Comparison of ENCODE assay signal across 16 cellular contexts in genomic region chr4:53009824-53010223, GRCh38.
DNase-seq lines count a peak whose midpoint lies in the region; ATAC-seq and TF ChIP-seq lines count a peak whose summit lies in the region.
"Had no signal": no experiment of that assay in that cellular context is flagged by ENCODE, and none has a peak within 500 bp of the region (broad histone marks: within the 10 kb centered on the region; RNA-seq: fewer than 3 reads in every experiment).

No MANE protein-coding gene starts in this region.

- peak; percentile 74 for ATAC-seq in GM19351 (IDR thresholded peaks at IDR 0.05; ENCODE audit: unreplicated experiment)
- ATAC-seq in HG03108 (IDR thresholded peaks at IDR 0.05; ENCODE audit: unreplicated experiment), result peak; percentile 52
- ATAC-seq in omental fat pad (ENCODE audit: low FRiP score), result no peak
- ATAC-seq: HepG2, left colon had no signal

- peaks cover 0 to 2% (median 0%) of the 10 kb centered on the region in 3 donors for H3K27me3 Mint-ChIP-seq in immature natural killer cell (ENCODE audit: low read depth in 3 of 3)

- H3K4me3 ChIP-seq in GM12865 (ENCODE audit: low read depth, low read length), result no peak overlapping the region
- no peak overlapping the region for H3K4me3 ChIP-seq in fibroblast of pulmonary artery (replicated peaks; ENCODE audit: low read depth, low read length)
- H3K4me3 ChIP-seq: colonic mucosa, PC-9, tibial nerve had no signal

- peaks cover 30 to 44% of the 10 kb centered on the region in 2 donors for H3K4me1 Mint-ChIP-seq in immature natural killer cell

- H3K4me3 Mint-ChIP-seq in immature natural killer cell, result no peak overlapping the region
- H3K4me3 Mint-ChIP-seq: H9 had no signal

- TF ChIP-seq CTCF in GM12865 (IDR thresholded peaks at IDR 0.05; ENCODE audit: insufficient read depth, low read depth, low read length, missing control alignments), result no peak
- no peak for TF ChIP-seq CTCF in fibroblast of pulmonary artery (IDR thresholded peaks at IDR 0.05; ENCODE audit: low read length, missing control alignments)
- no peak for TF ChIP-seq CTCF in omental fat pad (IDR thresholded peaks at IDR 0.05)

- H3K36me3 Mint-ChIP-seq in immature natural killer cell, result peaks cover 0 to 7% (median 4%) of the 10 kb centered on the region in 3 donors

- peak; percentile 10 for DNase-seq in GM12865 (ENCODE audit: low read depth)
- peak; percentile 40 for DNase-seq in fibroblast of pulmonary artery (ENCODE audit: low read depth)
- no peak for DNase-seq in amygdala (lab: John Stamatoyannopoulos, UW)
- no peak for DNase-seq in DMS79 (lab: John Stamatoyannopoulos, UW)
- no peak for DNase-seq in immature natural killer cell
- DNase-seq in omental fat pad (ENCODE audit: low spot score), result no peak
- DNase-seq: activated T-cell treated with anti-CD3 and anti-CD28 coated beads for 4 hours, colonic mucosa, H9, NCI-H345, PC-9 had no signal

- H3K27ac Mint-ChIP-seq in immature natural killer cell, result no peak overlapping the region
- H3K27ac Mint-ChIP-seq: H9 had no signal

- peaks cover 0 to 1% (median 0%) of the 10 kb centered on the region in 6 donors for H3K9me3 Mint-ChIP-seq in immature natural killer cell

Comparison
In these comparisons a context has a peak if more than half of its experiments do, and no peak if none do; other contexts are left out.
1. DNase-seq: peak in GM12865 (single experiment) and fibroblast of pulmonary artery (single experiment); none in amygdala (0 of 56), DMS79 (single experiment), immature natural killer cell (0 of 3) and omental fat pad (single experiment).